Comparison of ENCODE assay signal across 34 cellular contexts in genomic region chr20:55565374-55565773, GRCh38.
"Had no signal": no experiment of that assay in that cellular context is flagged by ENCODE, and none has a peak within 500 bp of the region (broad histone marks: within the 10 kb centered on the region; RNA-seq: fewer than 3 reads in every experiment).

No MANE protein-coding gene starts in this region.

- H3K9ac ChIP-seq: KMS-11 had no signal

- H3K27ac ChIP-seq: KMS-11 had no signal

- H3K9me3 ChIP-seq: MG63 had no signal

- DNase-seq: Karpas-422, Kasumi-1, MG63, MM.1S, MV-4-11, NCI-H1048, NCI-H1092, NCI-H1092 treated with DMSO at 0.1 percent for 48 hours, NCI-H1105, NCI-H1105 treated with DMSO at 0.1 percent for 48 hours, NCI-H1417, NCI-H1417 treated with DMSO at 0.1 percent for 48 hours, NCI-H1436, NCI-H1436 treated with DMSO at 0.1 percent for 48 hours, NCI-H146, NCI-H1694, NCI-H1694 treated with DMSO at 0.1 percent for 48 hours, NCI-H187, NCI-H187 treated with DMSO at 0.1 percent for 48 hours, NCI-H1930, NCI-H2029, NCI-H2029 treated with DMSO at 0.1 percent for 48 hours, NCI-H2081, NCI-H2081 treated with DMSO at 0.1 percent for 48 hours, NCI-H2107, NCI-H2171, NCI-H2171 treated with DMSO at 0.1 percent for 48 hours, NCI-H2227 treated with DMSO at 0.1 percent for 48 hours, NCI-H226, NCI-H345, NCI-H446, NCI-H446 treated with DMSO at 0.1 percent for 48 hours, NCI-H510A had no signal

- H3K36me3 ChIP-seq: MG63 had no signal

- H3K27me3 ChIP-seq: MG63 had no signal

- H3K4me3 ChIP-seq: MG63 had no signal

- H3K4me2 ChIP-seq: KMS-11 had no signal
